ENCODE assay signal across 10 cellular contexts in genomic region chr11:562046-562645, GRCh38. TPM values are rescaled to one million over a fixed set of nuclear protein-coding genes. Genes with fewer than 3 reads are reported as not detected.
DNase-seq lines count a peak whose midpoint lies in the region; ATAC-seq and TF ChIP-seq lines count a peak whose summit lies in the region.
"Had no signal": no experiment of that assay in that cellular context is flagged by ENCODE, and none has a peak within 500 bp of the region (broad histone marks: within the 10 kb centered on the region; RNA-seq: fewer than 3 reads in every experiment).

No MANE protein-coding gene starts in this region.

- H3K4me1 Mint-ChIP-seq in activated CD8-positive, alpha-beta memory T cell treated with anti-CD3 and anti-CD28 coated beads, Interleukin-2, amount 10 ng/mL, durations not matched to agents 7 days and 5 days: peaks cover 18% of the 10 kb centered on the region
- peaks cover 18 to 21% (median 19%) of the 10 kb centered on the region in 3 donors for H3K4me1 Mint-ChIP-seq in T-cell

- H3K9ac ChIP-seq in smooth muscle cell (ENCODE audit: low read depth): no peak overlapping the region

- no peak overlapping the region for H3K27ac ChIP-seq in smooth muscle cell (ENCODE audit: low read depth)

- peaks cover 8% of the 10 kb centered on the region for H3K27me3 Mint-ChIP-seq in activated CD8-positive, alpha-beta memory T cell treated with anti-CD3 and anti-CD28 coated beads, Interleukin-2, amount 10 ng/mL, durations not matched to agents 7 days and 5 days
- H3K27me3 Mint-ChIP-seq in T-cell: no peaks in the 10 kb centered on the region

- no peak for ATAC-seq in activated CD8-positive, alpha-beta memory T cell treated with anti-CD3 and anti-CD28 coated beads, Interleukin-2, amount 10 ng/mL, durations not matched to agents 7 days and 5 days
- no peak for ATAC-seq in T-cell (replicated peaks in 1 of 4)

- no peaks in the 10 kb centered on the region for H3K9me3 ChIP-seq in iPS-18c (ENCODE audit: control insufficient read depth, insufficient read depth, low read length)
- no peaks in the 10 kb centered on the region for H3K9me3 ChIP-seq in smooth muscle cell (replicated peaks; ENCODE audit: low read depth)
- H3K9me3 ChIP-seq: BE2C had no signal

- H3K4me1 ChIP-seq in smooth muscle cell (ENCODE audit: low read depth): peaks cover 10% of the 10 kb centered on the region
- H3K4me1 ChIP-seq: BE2C had no signal

- H3K4me3 Mint-ChIP-seq in activated CD8-positive, alpha-beta memory T cell treated with anti-CD3 and anti-CD28 coated beads, Interleukin-2, amount 10 ng/mL, durations not matched to agents 7 days and 5 days: peak overlapping the region; percentile 88
- peak overlapping the region; percentile 82 to 88 (median 87) for H3K4me3 Mint-ChIP-seq in T-cell

- 95% methylated on average over 25 of the region's 29 CpGs for WGBS in smooth muscle cell (ENCODE audit: low lambda C conversion rate)

- peaks cover 20% of the 10 kb centered on the region for H3K27me3 ChIP-seq in smooth muscle cell (ENCODE audit: low read depth)

- peaks cover 6% of the 10 kb centered on the region for H3K79me2 ChIP-seq in smooth muscle cell (ENCODE audit: low read depth)

- H2AFZ ChIP-seq in smooth muscle cell (ENCODE audit: low read depth): no peak overlapping the region

- CTCF ChIA-PET in activated CD8-positive, alpha-beta memory T cell treated with anti-CD3 and anti-CD28 coated beads, Interleukin-2, amount 10 ng/mL, durations not matched to agents 7 days and 5 days (lab: Charles Lee): interaction anchor here (0.6 kb wide), 1 partner anchor 164 kb away, joined by 4 read pairs; no protein-coding TSS in a partner anchor
- CTCF ChIA-PET in T-cell (lab: Charles Lee): interaction anchor here in 1 of 2 donors (0.6 kb wide), 1 partner anchor 344 kb away, joined by 3 read pairs; no protein-coding TSS in a partner anchor

- H3F3A ChIP-seq in smooth muscle cell (ENCODE audit: low read depth): peaks cover 9% of the 10 kb centered on the region

- peaks cover 48% of the 10 kb centered on the region for H4K20me1 ChIP-seq in smooth muscle cell (ENCODE audit: low read depth)

- peak overlapping the region; percentile 98 for H3K4me2 ChIP-seq in smooth muscle cell

- no peaks in the 10 kb centered on the region for H3K36me3 ChIP-seq in smooth muscle cell (ENCODE audit: low read depth)
- H3K36me3 ChIP-seq: BE2C had no signal

- H3K4me3 ChIP-seq in iPS-18c (ENCODE audit: insufficient read depth, low read depth, low read length) (peak overlapping the region; percentile 88), smooth muscle cell (peak overlapping the region; percentile 82)

- no peak overlapping the region for H3K27ac Mint-ChIP-seq in activated CD8-positive, alpha-beta memory T cell treated with anti-CD3 and anti-CD28 coated beads, Interleukin-2, amount 10 ng/mL, durations not matched to agents 7 days and 5 days
- H3K27ac Mint-ChIP-seq in T-cell: no peak overlapping the region

- POLR2A ChIA-PET in T-cell (lab: Charles Lee): no interaction called here

- TF ChIP-seq CTCF in smooth muscle cell (IDR thresholded peaks at IDR 0.05; ENCODE audit: borderline replicate concordance, insufficient read depth, poor library complexity, severe bottlenecking): no peak

- peaks cover 2% of the 10 kb centered on the region for H3K36me3 Mint-ChIP-seq in activated CD8-positive, alpha-beta memory T cell treated with anti-CD3 and anti-CD28 coated beads, Interleukin-2, amount 10 ng/mL, durations not matched to agents 7 days and 5 days
- peaks cover 2% of the 10 kb centered on the region for H3K36me3 Mint-ChIP-seq in T-cell

- DNase-seq in activated CD8-positive, alpha-beta memory T cell treated with anti-CD3 and anti-CD28 coated beads, Interleukin-2, amount 10 ng/mL, durations not matched to agents 7 days and 5 days: no peak
- DNase-seq in activated CD8-positive, alpha-beta memory T cell treated with anti-CD3 and anti-CD28 coated beads, Interleukin-2, amount 50 U/mL, for 4 hours: no peak
- no peak for DNase-seq in T-cell
- DNase-seq in smooth muscle cell (lab: John Stamatoyannopoulos, UW; ENCODE audit: unreplicated experiment): no peak
- DNase-seq in stimulated activated CD8-positive, alpha-beta memory T cell treated with anti-CD3 and anti-CD28 coated beads, Interleukin-4, amount 100 ng/mL, for 48 hours: no peak
- DNase-seq in NCI-H1092 treated with DMSO at 0.1 percent for 48 hours (lab: John Stamatoyannopoulos, UW): no peak
- DNase-seq in HCEC 1CT: no peak
- DNase-seq: activated CD8-positive, alpha-beta memory T cell treated with anti-CD3 and anti-CD28 coated beads, Interleukin-2, amount 50 U/mL, for 48 hours; BE2C had no signal

- H3K9me3 Mint-ChIP-seq in activated CD8-positive, alpha-beta memory T cell treated with anti-CD3 and anti-CD28 coated beads, Interleukin-2, amount 10 ng/mL, durations not matched to agents 7 days and 5 days (ENCODE audit: low read depth): no peaks in the 10 kb centered on the region
- no peaks in the 10 kb centered on the region for H3K9me3 Mint-ChIP-seq in T-cell

RNA-seq across cellular contexts. Expression of gene RASSF7, which starts 1.4 kb away (rescaled TPM):
- total RNA-seq in activated CD8-positive, alpha-beta memory T cell treated with anti-CD3 and anti-CD28 coated beads, Interleukin-2, amount 10 ng/mL, durations not matched to agents 7 days and 5 days: 10 to 100 TPM; 20.8 to 32.1 TPM
- total RNA-seq in T-cell (10 to 100 TPM; 23.2 to 68.4 (median 63.4) TPM), smooth muscle cell (18.6 and 21.7 TPM in 2 replicates)
- 20.4 and 38.6 TPM in 2 replicates for polyA plus RNA-seq in smooth muscle cell

RNA-seq across cellular contexts. Expression of gene LMNTD2, which starts 1.6 kb away (rescaled TPM):
- 1 to 10 TPM in 1 of 2 experiments, under 1 TPM in 1; 0.23 to 1.3 TPM for total RNA-seq in activated CD8-positive, alpha-beta memory T cell treated with anti-CD3 and anti-CD28 coated beads, Interleukin-2, amount 10 ng/mL, durations not matched to agents 7 days and 5 days
- total RNA-seq in T-cell (10 to 100 TPM in 1 of 5 donors, 1 to 10 TPM in 4; 5.1 to 13.4 (median 8.8) TPM), smooth muscle cell (3.2 TPM in 1 of 2 replicates, not detected in the other)
- 3.6 and 9.3 TPM in 2 replicates for polyA plus RNA-seq in smooth muscle cell

RNA-seq across cellular contexts. Expression of gene PHRF1, which starts 14.1 kb away (rescaled TPM):
- total RNA-seq in activated CD8-positive, alpha-beta memory T cell treated with anti-CD3 and anti-CD28 coated beads, Interleukin-2, amount 10 ng/mL, durations not matched to agents 7 days and 5 days: 10 to 100 TPM; 60.2 to 62.0 TPM
- total RNA-seq in T-cell (10 to 100 TPM; 40.2 to 69.4 (median 66.3) TPM), smooth muscle cell (11.6 and 13.7 TPM in 2 replicates)
- polyA plus RNA-seq in smooth muscle cell: 20.2 and 20.9 TPM in 2 replicates

RNA-seq across cellular contexts. Expression of gene LRRC56, which starts 24.8 kb away (rescaled TPM):
- 1 to 10 TPM; 1.7 to 2.1 TPM for total RNA-seq in activated CD8-positive, alpha-beta memory T cell treated with anti-CD3 and anti-CD28 coated beads, Interleukin-2, amount 10 ng/mL, durations not matched to agents 7 days and 5 days
- total RNA-seq in T-cell (1 to 10 TPM; 3.4 to 6.1 (median 5.6) TPM), smooth muscle cell (0.31 and 1.5 TPM in 2 replicates)
- 1.5 TPM in 2 replicates for polyA plus RNA-seq in smooth muscle cell

RNA-seq across cellular contexts. Expression of gene HRAS, which starts 26.8 kb away (rescaled TPM):
- total RNA-seq in activated CD8-positive, alpha-beta memory T cell treated with anti-CD3 and anti-CD28 coated beads, Interleukin-2, amount 10 ng/mL, durations not matched to agents 7 days and 5 days: 10 to 100 TPM; 50.7 to 53.8 TPM
- total RNA-seq in T-cell (10 to 100 TPM; 27.6 to 53.4 (median 47.6) TPM), smooth muscle cell (19.2 and 39.9 TPM in 2 replicates)
- 59.1 and 82.5 TPM in 2 replicates for polyA plus RNA-seq in smooth muscle cell
